ENCODE assay signal across 2 cellular contexts in the genomic region with DNA sequence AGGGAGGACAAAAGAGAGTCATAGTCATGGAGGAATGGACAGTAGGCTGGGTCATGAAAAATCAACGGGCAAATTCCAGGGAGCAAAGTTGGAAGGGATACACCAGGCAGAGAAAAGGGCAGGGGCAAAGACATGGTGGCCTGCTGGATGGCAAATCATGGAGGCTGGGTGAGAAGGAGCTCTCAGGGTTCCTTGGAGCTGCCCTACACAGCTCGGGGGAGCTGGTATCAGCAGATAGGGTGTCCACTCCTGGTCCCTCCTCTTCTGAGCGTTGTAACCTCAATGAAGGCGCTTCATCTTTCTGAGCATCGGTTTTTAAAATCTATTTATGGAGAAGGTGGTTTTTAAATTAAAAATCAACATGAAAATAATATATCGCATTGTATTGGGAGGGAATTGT.
TF ChIP-seq lines count a peak whose summit lies in the region.

No MANE protein-coding gene starts in this region.

TF ChIP-seq in SK-N-SH, 30 proteins besides CTCF, POLR2A, EP300 and RAD21:
- TF ChIP-seq, protein P1, sequence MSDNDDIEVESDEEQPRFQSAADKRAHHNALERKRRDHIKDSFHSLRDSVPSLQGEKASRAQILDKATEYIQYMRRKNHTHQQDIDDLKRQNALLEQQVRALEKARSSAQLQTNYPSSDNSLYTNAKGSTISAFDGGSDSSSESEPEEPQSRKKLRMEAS (IDR thresholded peaks at IDR 0.05; ENCODE audit: low read depth), result no peak
- no peak for TF ChIP-seq NFIC (IDR thresholded peaks at IDR 0.05; ENCODE audit: borderline replicate concordance)
- no peak for TF ChIP-seq SMC3 (IDR thresholded peaks at IDR 0.05; ENCODE audit: low read depth, low read length)
- no peak for TF ChIP-seq POLR2AphosphoS5 (IDR thresholded peaks at IDR 0.05; ENCODE audit: low read depth, low read length)
- no peak for TF ChIP-seq TEAD4 (IDR thresholded peaks at IDR 0.05; ENCODE audit: borderline replicate concordance, insufficient read depth)
- TF ChIP-seq ELF1 (IDR thresholded peaks at IDR 0.05), result no peak
- no peak for TF ChIP-seq FOSL2 (IDR thresholded peaks at IDR 0.05; ENCODE audit: borderline replicate concordance, low read depth)
- no peak for TF ChIP-seq JUND (IDR thresholded peaks at IDR 0.05)
- no peak for TF ChIP-seq YY1 (IDR thresholded peaks at IDR 0.05; ENCODE audit: low read depth)
- TF ChIP-seq, protein P2, sequence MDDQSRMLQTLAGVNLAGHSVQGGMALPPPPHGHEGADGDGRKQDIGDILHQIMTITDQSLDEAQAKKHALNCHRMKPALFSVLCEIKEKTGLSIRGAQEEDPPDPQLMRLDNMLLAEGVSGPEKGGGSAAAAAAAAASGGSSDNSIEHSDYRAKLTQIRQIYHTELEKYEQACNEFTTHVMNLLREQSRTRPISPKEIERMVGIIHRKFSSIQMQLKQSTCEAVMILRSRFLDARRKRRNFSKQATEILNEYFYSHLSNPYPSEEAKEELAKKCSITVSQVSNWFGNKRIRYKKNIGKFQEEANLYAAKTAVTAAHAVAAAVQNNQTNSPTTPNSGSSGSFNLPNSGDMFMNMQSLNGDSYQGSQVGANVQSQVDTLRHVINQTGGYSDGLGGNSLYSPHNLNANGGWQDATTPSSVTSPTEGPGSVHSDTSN (IDR thresholded peaks at IDR 0.05), result no peak
- no peak for TF ChIP-seq NRF1 (IDR thresholded peaks at IDR 0.05; ENCODE audit: low read depth, low read length)
- no peak for TF ChIP-seq FOXM1 (IDR thresholded peaks at IDR 0.05; ENCODE audit: low read depth)
- TF ChIP-seq MEF2A (IDR thresholded peaks at IDR 0.05; ENCODE audit: borderline replicate concordance, low read depth), result no peak
- TF ChIP-seq MXI1 (IDR thresholded peaks at IDR 0.05; ENCODE audit: low read depth, low read length), result no peak
- TF ChIP-seq GATA2 (CRISPR knock-in tag; IDR thresholded peaks at IDR 0.05), result no peak
- TF ChIP-seq TAF1 (IDR thresholded peaks at IDR 0.05; ENCODE audit: borderline replicate concordance, low read depth, low read length), result no peak
- TF ChIP-seq, protein P3, sequence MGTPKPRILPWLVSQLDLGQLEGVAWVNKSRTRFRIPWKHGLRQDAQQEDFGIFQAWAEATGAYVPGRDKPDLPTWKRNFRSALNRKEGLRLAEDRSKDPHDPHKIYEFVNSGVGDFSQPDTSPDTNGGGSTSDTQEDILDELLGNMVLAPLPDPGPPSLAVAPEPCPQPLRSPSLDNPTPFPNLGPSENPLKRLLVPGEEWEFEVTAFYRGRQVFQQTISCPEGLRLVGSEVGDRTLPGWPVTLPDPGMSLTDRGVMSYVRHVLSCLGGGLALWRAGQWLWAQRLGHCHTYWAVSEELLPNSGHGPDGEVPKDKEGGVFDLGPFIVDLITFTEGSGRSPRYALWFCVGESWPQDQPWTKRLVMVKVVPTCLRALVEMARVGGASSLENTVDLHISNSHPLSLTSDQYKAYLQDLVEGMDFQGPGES (IDR thresholded peaks at IDR 0.05; ENCODE audit: low read depth, low read length), result no peak
- no peak for TF ChIP-seq RFX5 (IDR thresholded peaks at IDR 0.05; ENCODE audit: low read length)
- TF ChIP-seq TCF12 (IDR thresholded peaks at IDR 0.05), result no peak
- no peak for TF ChIP-seq SIN3A (IDR thresholded peaks at IDR 0.05; ENCODE audit: borderline replicate concordance, low read depth, low read length)

TF ChIP-seq in SK-N-SH treated with all-trans-retinoic acid at 6 μM for 48 hours, 23 proteins besides CTCF, POLR2A, EP300 and RAD21:
- TF ChIP-seq TCF4 (CRISPR knock-in tag; IDR thresholded peaks at IDR 0.05; ENCODE audit: borderline replicate concordance), result no peak
- no peak for TF ChIP-seq OSR1 (CRISPR knock-in tag; IDR thresholded peaks at IDR 0.05)
- TF ChIP-seq ZNF8 (CRISPR knock-in tag; IDR thresholded peaks at IDR 0.05), result no peak
- no peak for TF ChIP-seq BACH2 (CRISPR knock-in tag; IDR thresholded peaks at IDR 0.05; ENCODE audit: borderline replicate concordance)
- TF ChIP-seq, protein P4, sequence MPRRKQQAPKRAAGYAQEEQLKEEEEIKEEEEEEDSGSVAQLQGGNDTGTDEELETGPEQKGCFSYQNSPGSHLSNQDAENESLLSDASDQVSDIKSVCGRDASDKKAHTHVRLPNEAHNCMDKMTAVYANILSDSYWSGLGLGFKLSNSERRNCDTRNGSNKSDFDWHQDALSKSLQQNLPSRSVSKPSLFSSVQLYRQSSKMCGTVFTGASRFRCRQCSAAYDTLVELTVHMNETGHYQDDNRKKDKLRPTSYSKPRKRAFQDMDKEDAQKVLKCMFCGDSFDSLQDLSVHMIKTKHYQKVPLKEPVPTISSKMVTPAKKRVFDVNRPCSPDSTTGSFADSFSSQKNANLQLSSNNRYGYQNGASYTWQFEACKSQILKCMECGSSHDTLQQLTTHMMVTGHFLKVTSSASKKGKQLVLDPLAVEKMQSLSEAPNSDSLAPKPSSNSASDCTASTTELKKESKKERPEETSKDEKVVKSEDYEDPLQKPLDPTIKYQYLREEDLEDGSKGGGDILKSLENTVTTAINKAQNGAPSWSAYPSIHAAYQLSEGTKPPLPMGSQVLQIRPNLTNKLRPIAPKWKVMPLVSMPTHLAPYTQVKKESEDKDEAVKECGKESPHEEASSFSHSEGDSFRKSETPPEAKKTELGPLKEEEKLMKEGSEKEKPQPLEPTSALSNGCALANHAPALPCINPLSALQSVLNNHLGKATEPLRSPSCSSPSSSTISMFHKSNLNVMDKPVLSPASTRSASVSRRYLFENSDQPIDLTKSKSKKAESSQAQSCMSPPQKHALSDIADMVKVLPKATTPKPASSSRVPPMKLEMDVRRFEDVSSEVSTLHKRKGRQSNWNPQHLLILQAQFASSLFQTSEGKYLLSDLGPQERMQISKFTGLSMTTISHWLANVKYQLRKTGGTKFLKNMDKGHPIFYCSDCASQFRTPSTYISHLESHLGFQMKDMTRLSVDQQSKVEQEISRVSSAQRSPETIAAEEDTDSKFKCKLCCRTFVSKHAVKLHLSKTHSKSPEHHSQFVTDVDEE (CRISPR knock-in tag; IDR thresholded peaks at IDR 0.05), result no peak
- TF ChIP-seq ZC3H10 (CRISPR knock-in tag; IDR thresholded peaks at IDR 0.05), result no peak
- TF ChIP-seq, protein P5, sequence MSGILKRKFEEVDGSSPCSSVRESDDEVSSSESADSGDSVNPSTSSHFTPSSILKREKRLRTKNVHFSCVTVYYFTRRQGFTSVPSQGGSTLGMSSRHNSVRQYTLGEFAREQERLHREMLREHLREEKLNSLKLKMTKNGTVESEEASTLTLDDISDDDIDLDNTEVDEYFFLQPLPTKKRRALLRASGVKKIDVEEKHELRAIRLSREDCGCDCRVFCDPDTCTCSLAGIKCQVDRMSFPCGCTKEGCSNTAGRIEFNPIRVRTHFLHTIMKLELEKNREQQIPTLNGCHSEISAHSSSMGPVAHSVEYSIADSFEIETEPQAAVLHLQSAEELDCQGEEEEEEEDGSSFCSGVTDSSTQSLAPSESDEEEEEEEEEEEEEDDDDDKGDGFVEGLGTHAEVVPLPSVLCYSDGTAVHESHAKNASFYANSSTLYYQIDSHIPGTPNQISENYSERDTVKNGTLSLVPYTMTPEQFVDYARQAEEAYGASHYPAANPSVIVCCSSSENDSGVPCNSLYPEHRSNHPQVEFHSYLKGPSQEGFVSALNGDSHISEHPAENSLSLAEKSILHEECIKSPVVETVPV (CRISPR knock-in tag; IDR thresholded peaks at IDR 0.05), result no peak
- TF ChIP-seq GLIS3 (CRISPR knock-in tag; IDR thresholded peaks at IDR 0.05), result no peak
- no peak for TF ChIP-seq CSDC2 (CRISPR knock-in tag; IDR thresholded peaks at IDR 0.05)
